1 cellular context compared by ENCODE assay signal in the genomic region with DNA sequence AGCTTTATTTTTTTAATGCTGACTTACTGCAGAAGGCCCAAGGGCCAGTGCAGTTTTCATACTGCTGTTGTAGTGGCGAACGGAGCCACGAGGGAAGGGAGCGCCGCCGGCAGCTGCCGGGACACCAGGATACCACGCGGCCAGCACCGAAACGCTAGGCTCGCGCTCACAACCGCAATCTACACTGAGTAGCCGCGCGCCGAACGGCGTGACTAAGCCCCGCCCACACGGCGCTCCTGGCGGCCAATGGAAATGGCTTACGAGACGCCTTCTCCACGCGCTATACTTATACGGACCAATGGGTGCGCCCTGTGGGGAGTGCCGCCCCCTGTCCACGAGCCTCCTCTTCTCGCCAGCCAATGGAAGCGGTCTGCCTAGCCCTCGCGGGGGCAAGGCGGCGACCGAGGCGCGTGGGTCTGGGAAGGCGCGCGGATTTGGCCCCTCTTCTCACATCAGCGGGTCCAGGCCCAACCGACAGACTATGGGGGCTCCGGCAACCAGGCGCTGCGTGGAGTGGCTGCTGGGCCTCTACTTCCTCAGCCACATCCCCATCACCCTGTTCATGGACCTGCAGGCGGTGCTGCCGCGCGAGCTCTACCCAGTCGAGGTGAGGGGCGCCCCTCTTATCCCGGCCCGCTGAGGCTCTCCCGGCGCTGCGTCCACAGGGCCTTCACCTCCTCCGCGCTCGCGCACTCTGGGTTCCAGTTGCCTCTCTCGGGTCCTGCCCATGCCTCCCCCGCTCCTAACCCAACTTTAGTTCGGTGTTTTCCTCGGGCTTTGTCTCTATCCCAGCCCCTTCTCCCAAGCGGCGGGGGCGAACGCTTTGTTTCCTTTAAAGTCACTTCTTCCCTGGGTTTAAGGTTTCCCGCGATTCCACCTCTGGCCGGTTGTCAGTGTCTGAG.
TF ChIP-seq lines count a peak whose summit lies in the region.

A gene (plus strand): TSS at position 442 of the 902 bp plus-strand sequence. CDS start 40 bp downstream, at position 482.

TF ChIP-seq in HCT116, 20 proteins besides CTCF, POLR2A, EP300 and RAD21 (continued from another document):
- TF ChIP-seq, protein P1, sequence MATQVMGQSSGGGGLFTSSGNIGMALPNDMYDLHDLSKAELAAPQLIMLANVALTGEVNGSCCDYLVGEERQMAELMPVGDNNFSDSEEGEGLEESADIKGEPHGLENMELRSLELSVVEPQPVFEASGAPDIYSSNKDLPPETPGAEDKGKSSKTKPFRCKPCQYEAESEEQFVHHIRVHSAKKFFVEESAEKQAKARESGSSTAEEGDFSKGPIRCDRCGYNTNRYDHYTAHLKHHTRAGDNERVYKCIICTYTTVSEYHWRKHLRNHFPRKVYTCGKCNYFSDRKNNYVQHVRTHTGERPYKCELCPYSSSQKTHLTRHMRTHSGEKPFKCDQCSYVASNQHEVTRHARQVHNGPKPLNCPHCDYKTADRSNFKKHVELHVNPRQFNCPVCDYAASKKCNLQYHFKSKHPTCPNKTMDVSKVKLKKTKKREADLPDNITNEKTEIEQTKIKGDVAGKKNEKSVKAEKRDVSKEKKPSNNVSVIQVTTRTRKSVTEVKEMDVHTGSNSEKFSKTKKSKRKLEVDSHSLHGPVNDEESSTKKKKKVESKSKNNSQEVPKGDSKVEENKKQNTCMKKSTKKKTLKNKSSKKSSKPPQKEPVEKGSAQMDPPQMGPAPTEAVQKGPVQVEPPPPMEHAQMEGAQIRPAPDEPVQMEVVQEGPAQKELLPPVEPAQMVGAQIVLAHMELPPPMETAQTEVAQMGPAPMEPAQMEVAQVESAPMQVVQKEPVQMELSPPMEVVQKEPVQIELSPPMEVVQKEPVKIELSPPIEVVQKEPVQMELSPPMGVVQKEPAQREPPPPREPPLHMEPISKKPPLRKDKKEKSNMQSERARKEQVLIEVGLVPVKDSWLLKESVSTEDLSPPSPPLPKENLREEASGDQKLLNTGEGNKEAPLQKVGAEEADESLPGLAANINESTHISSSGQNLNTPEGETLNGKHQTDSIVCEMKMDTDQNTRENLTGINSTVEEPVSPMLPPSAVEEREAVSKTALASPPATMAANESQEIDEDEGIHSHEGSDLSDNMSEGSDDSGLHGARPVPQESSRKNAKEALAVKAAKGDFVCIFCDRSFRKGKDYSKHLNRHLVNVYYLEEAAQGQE (IDR thresholded peaks at IDR 0.05; ENCODE audit: low read depth), result no peak
- TF ChIP-seq SIN3A (IDR thresholded peaks at IDR 0.05; ENCODE audit: low read depth), result 0 out of 2 replicates have a peak, but pooled peaks have one; percentile 61
